ENCODE assay signal across 8 cellular contexts in the genomic region with DNA sequence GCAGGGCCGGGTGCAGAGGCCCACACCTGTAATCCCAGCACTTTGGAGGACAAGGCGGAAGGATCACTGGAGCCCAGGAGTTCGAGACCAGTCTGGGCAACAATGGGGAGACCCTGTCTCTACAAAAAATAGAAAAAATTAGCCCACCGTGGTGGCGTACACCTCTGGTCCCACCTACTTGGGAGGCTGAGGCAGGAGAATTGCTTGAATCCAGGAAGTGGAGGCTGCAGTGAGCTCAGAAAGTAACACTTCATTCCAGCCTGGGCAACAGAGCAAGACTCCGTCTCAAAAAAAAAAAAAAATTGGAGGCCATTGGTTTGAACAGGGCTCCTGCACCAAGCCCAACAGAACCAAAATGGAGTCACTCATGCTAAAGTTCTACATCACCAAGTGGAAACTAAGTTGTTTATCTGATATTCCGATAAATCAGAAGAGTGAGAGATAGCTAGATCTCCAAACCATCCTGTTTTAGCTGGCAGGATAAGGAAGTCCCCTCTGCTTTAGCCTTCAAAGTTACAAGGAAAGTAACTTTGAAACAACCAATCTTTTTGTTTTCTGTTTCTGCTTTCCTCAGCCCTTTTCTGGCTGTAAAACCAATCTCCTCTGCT. TPM values are rescaled to one million over a fixed set of nuclear protein-coding genes. Genes with fewer than 3 reads are reported as not detected.
A peak's percentile ranks its signal among the peaks of the same experiment; 100 is the strongest.
DNase-seq lines count a peak whose midpoint lies in the region; TF ChIP-seq lines count a peak whose summit lies in the region.

No MANE protein-coding gene starts in this region.

- 90 to 97% methylated on average over 4 to 7 of the region's 7 CpGs for WGBS in mesodermal cell (ENCODE audit: insufficient coverage in 2 of 2), 2 experiments

- no peaks in the 10 kb centered on the region for H3K27me3 ChIP-seq in right atrium auricular region

- peak overlapping the region in 1 of 2 donors; percentile 71 for H3K4me3 ChIP-seq in right atrium auricular region
- peak overlapping the region; percentile 72 for H3K4me3 ChIP-seq in mesodermal cell (ENCODE audit: extremely low read depth, insufficient read depth, low read length, poor library complexity, severe bottlenecking)

- peaks cover 0 to 11% of the 10 kb centered on the region in 2 donors for H3K4me1 ChIP-seq in right atrium auricular region
- H3K4me1 ChIP-seq in mesodermal cell (ENCODE audit: control insufficient read depth, insufficient read depth, low read length, poor library complexity, severe bottlenecking), result peaks cover 7% of the 10 kb centered on the region

- H3K36me3 ChIP-seq in right atrium auricular region, result peaks cover 7% of the 10 kb centered on the region
- H3K36me3 ChIP-seq in mesodermal cell (ENCODE audit: control insufficient read depth, insufficient read depth, low read length), result peaks cover 11% of the 10 kb centered on the region

- DNase-seq in right atrium auricular region (ENCODE audit: low spot score) (no peak), cardiac septum (ENCODE audit: low spot score) (no peak), T1000 (lab: John Stamatoyannopoulos, UW) (no peak), T-helper 9 cell (no peak), NCI-H2171 treated with DMSO at 0.1 percent for 48 hours (lab: John Stamatoyannopoulos, UW) (no peak)
- DNase-seq in stimulated activated CD4-positive, alpha-beta T cell treated with anti-CD3 and anti-CD28 coated beads, Interleukin-1b, Interleukin-23, amount 100 ng/mL, for 48 hours, result no peak

- no peaks in the 10 kb centered on the region for H3K9me3 ChIP-seq in right atrium auricular region
- no peaks in the 10 kb centered on the region for H3K9me3 ChIP-seq in mesodermal cell (ENCODE audit: control insufficient read depth, low read length)

- no peak for TF ChIP-seq CTCF in right atrium auricular region (IDR thresholded peaks at IDR 0.05)

- intact Hi-C loops in cardiac septum (cut with DNase I), result loop anchor here (2.0 kb wide), 1 partner anchor 14 kb away; a partner anchor contains a TSS

- peak overlapping the region; percentile 90 to 99 for H3K27ac ChIP-seq in right atrium auricular region
- peak overlapping the region; percentile 0 for H3K27ac ChIP-seq in angular gyrus (ENCODE audit: low read depth, low read length)
- H3K27ac ChIP-seq in mesodermal cell (ENCODE audit: low read depth, low read length, severe bottlenecking), result peak overlapping the region; percentile 45

RNA-seq across cellular contexts. Expression of a gene that starts 0.8 kb away (rescaled TPM):
- total RNA-seq in right atrium auricular region (10 to 100 TPM; 55.3 to 59.9 TPM), cardiac septum (52.7 TPM)
- polyA plus RNA-seq in mesodermal cell (2013, experiment 1 of 2), result 39.4 TPM
- polyA plus RNA-seq in mesodermal cell (2013, experiment 2 of 2), result 36.1 TPM

RNA-seq across cellular contexts. Expression of a gene that starts 12.8 kb away (rescaled TPM):
- total RNA-seq in right atrium auricular region (10 to 100 TPM; 50.5 to 74.7 TPM), cardiac septum (75.5 TPM)
- polyA plus RNA-seq in mesodermal cell (2013, experiment 1 of 2), result 40.0 TPM
- 35.6 TPM for polyA plus RNA-seq in mesodermal cell (2013, experiment 2 of 2)

RNA-seq across cellular contexts. Expression of a gene that starts 51.8 kb away (rescaled TPM):
- total RNA-seq in right atrium auricular region (1 to 10 TPM; 4.9 to 7.9 TPM), cardiac septum (3.4 TPM)
- polyA plus RNA-seq in mesodermal cell (2013, experiment 1 of 2), result 10.8 TPM
- polyA plus RNA-seq in mesodermal cell (2013, experiment 2 of 2), result 8.5 TPM

Comparison
In these comparisons a context has a peak if more than half of its experiments do, and no peak if none do; other contexts are left out.
1. H3K27ac ChIP-seq: peak in every context shown above with its lines; median percentile 94 in right atrium auricular region; 45 in mesodermal cell; 0 in angular gyrus.